ENCODE assay signal across 19 cellular contexts in the genomic region with DNA sequence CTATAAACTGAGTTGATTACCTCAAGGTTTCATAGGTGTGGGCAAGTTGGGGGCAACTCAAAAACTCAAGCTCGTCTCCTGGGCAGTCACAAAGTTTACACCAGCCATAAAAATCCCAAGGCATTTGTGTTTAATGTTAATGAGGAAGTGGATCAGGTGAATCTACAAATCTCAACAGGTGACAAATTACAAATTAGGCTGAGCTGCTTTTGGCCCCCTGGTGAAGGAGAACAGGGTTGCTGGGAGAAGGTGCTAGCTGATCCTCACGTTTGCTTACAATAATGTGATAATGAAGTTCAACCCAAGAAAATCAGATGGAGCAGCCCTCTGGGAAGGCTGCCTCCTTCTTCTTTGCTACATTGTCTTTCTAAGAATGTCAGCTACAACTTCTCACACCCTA.
A peak's percentile ranks its signal among the peaks of the same experiment; 100 is the strongest.
DNase-seq lines count a peak whose midpoint lies in the region; ATAC-seq, FAIRE-seq and TF ChIP-seq lines count a peak whose summit lies in the region.
"Had no signal": no experiment of that assay in that cellular context is flagged by ENCODE, and none has a peak within 500 bp of the region (broad histone marks: within the 10 kb centered on the region; RNA-seq: fewer than 3 reads in every experiment).

No MANE protein-coding gene starts in this region.

- no peak for FAIRE-seq in pancreas (lab: Jason Lieb, UNC)
- FAIRE-seq: A549, GM19239, H1 had no signal

- H3K4me1 ChIP-seq in hepatocyte (ENCODE audit: insufficient read depth) (peaks cover 6% of the 10 kb centered on the region), pancreas (peaks cover 5 to 14% (median 11%) of the 10 kb centered on the region in 3 donors), transverse colon (peaks cover 0 to 5% (median 2%) of the 10 kb centered on the region in 4 donors)
- H3K4me1 ChIP-seq: A549 had no signal

- CTCF ChIA-PET in activated CD4-positive, alpha-beta T cell treated with anti-CD3 and anti-CD28 coated beads for 36 hours (lab: Charles Lee) = interaction anchor here (0.7 to 2.0 kb wide), 2 partner anchors 19 to 159 kb away, joined by 3 to 4 read pairs; no protein-coding TSS in a partner anchor

- in situ Hi-C loops in transverse colon (cut with MboI; ENCODE audit: low pct_ligation_motif_present in 1 of 4, low pct_unique_long_range_greater_than_20kb in 1 of 4, low sequenced_read_pairs in 3 of 4) = no loop called here

- intact Hi-C loops in pancreas (cut with DNase I) (no loop called here), transverse colon (cut with DNase I; ENCODE audit: low total_unique reads) (no loop called here), Right ventricle myocardium inferior (cut with DNase I) (no loop called here)
- intact Hi-C loops in activated CD4-positive, alpha-beta T cell treated with anti-CD3 and anti-CD28 coated beads for 36 hours (cut with DNase I, micrococcal nuclease) = no loop called here

- ATAC-seq in pancreas (peak; percentile 36 to 51 (median 44)), Right ventricle myocardium inferior (no peak)
- ATAC-seq in activated CD4-positive, alpha-beta T cell treated with anti-CD3 and anti-CD28 coated beads for 36 hours = no peak
- ATAC-seq: A549, GM12878 had no signal

- no peak for TF ChIP-seq EP300 in transverse colon (IDR thresholded peaks at IDR 0.05; ENCODE audit: low read depth)

- H3K4me3 ChIP-seq in hepatocyte = no peak overlapping the region
- no peak overlapping the region for H3K4me3 ChIP-seq in pancreas
- H3K4me3 ChIP-seq in transverse colon = no peak overlapping the region
- H3K4me3 ChIP-seq: A549, GM12878 had no signal

- no peak for TF ChIP-seq POLR2A in transverse colon (IDR thresholded peaks at IDR 0.05)

- DNase-seq in NCI-H146 (lab: John Stamatoyannopoulos, UW) = peak; percentile 14
- no peak for DNase-seq in NCI-H146 treated with DMSO at 0.1 percent for 48 hours (lab: John Stamatoyannopoulos, UW; ENCODE audit: unreplicated experiment)
- no peak for DNase-seq in hepatocyte (ENCODE audit: low spot score)
- DNase-seq in pancreas = peak in 1 of 6 donors; percentile 5
- no peak for DNase-seq in transverse colon
- no peak for DNase-seq in Right ventricle myocardium inferior (ENCODE audit: missing footprints)
- DNase-seq in activated CD4-positive, alpha-beta T cell treated with anti-CD3 and anti-CD28 coated beads for 36 hours = no peak
- DNase-seq in GM03348 (ENCODE audit: low spot score) = no peak
- DNase-seq: AML-193; CD4-positive, alpha-beta T cell; DMS79 treated with DMSO at 0.1 percent for 48 hours; GF-D8; H9 had no signal

- no peaks in the 10 kb centered on the region for H3K4me1 Mint-ChIP-seq in activated CD4-positive, alpha-beta T cell treated with anti-CD3 and anti-CD28 coated beads for 36 hours

- H3K27me3 ChIP-seq in hepatocyte (no peaks in the 10 kb centered on the region), pancreas (no peaks in the 10 kb centered on the region), transverse colon (no peaks in the 10 kb centered on the region)

- H3K4me3 Mint-ChIP-seq in activated CD4-positive, alpha-beta T cell treated with anti-CD3 and anti-CD28 coated beads for 36 hours = no peak overlapping the region
- H3K4me3 Mint-ChIP-seq: CD4-positive, alpha-beta T cell; H9 had no signal

- TF ChIP-seq CTCF in hepatocyte (IDR thresholded peaks at IDR 0.05; ENCODE audit: poor library complexity) (no peak), pancreas (IDR thresholded peaks at IDR 0.05) (no peak), transverse colon (IDR thresholded peaks at IDR 0.05) (no peak)

- no peaks in the 10 kb centered on the region for H4K20me1 ChIP-seq in hepatocyte (ENCODE audit: insufficient read depth, poor library complexity, severe bottlenecking)

- no peaks in the 10 kb centered on the region for H3K36me3 Mint-ChIP-seq in activated CD4-positive, alpha-beta T cell treated with anti-CD3 and anti-CD28 coated beads for 36 hours (ENCODE audit: low read depth)

- H3K9me3 ChIP-seq in hepatocyte (ENCODE audit: low read depth) (no peaks in the 10 kb centered on the region), pancreas (no peaks in the 10 kb centered on the region), transverse colon (no peaks in the 10 kb centered on the region)
- H3K9me3 ChIP-seq: A549 had no signal

- POLR2A ChIA-PET in activated CD4-positive, alpha-beta T cell treated with anti-CD3 and anti-CD28 coated beads for 36 hours (lab: Charles Lee) = interaction anchor here (0.8 kb wide), 1 partner anchor 8 kb away, joined by 4 read pairs; no protein-coding TSS in a partner anchor

- no peaks in the 10 kb centered on the region for H3K9me3 Mint-ChIP-seq in activated CD4-positive, alpha-beta T cell treated with anti-CD3 and anti-CD28 coated beads for 36 hours (ENCODE audit: low read depth)
- H3K9me3 Mint-ChIP-seq: CD4-positive, alpha-beta T cell; H9 had no signal

- WGBS in hepatocyte (ENCODE audit: low lambda C conversion rate, missing lambda C conversion rate) = 44% methylated on average over 2 of the region's 2 CpGs
- WGBS in pancreas, 2 donors = 10 to 13% methylated on average over 2 of the region's 2 CpGs
- WGBS in transverse colon (ENCODE audit: low coverage in 1 of 2), 2 donors = 59 to 80% methylated on average over 1 to 2 of the region's 2 CpGs

- H3K4me2 ChIP-seq in hepatocyte = peak overlapping the region; percentile 33
- H3K4me2 ChIP-seq: A549 had no signal

- no peaks in the 10 kb centered on the region for H3K79me2 ChIP-seq in hepatocyte

- H3K9me2 ChIP-seq in hepatocyte (replicated peaks; ENCODE audit: insufficient read depth) = no peaks in the 10 kb centered on the region

- H3K27ac Mint-ChIP-seq in activated CD4-positive, alpha-beta T cell treated with anti-CD3 and anti-CD28 coated beads for 36 hours = no peak overlapping the region
- H3K27ac Mint-ChIP-seq: CD4-positive, alpha-beta T cell; H9 had no signal

- H3K27ac ChIP-seq in hepatocyte (peak overlapping the region; percentile 73), pancreas (peak overlapping the region; percentile 7 to 51 (median 10)), transverse colon (peak overlapping the region in 3 of 4 donors; percentile 1 to 42 (median 36))
- H3K27ac ChIP-seq: 22Rv1, A549, C4-2B had no signal

- H3K27me3 Mint-ChIP-seq in activated CD4-positive, alpha-beta T cell treated with anti-CD3 and anti-CD28 coated beads for 36 hours = peaks cover 2% of the 10 kb centered on the region

- H2AFZ ChIP-seq in hepatocyte = no peak overlapping the region

- H3K36me3 ChIP-seq in hepatocyte (replicated peaks; ENCODE audit: insufficient read depth, low read depth) = no peaks in the 10 kb centered on the region
- no peaks in the 10 kb centered on the region for H3K36me3 ChIP-seq in pancreas
- H3K36me3 ChIP-seq in transverse colon = no peaks in the 10 kb centered on the region

Comparison
In these comparisons a context has a peak if more than half of its experiments do, and no peak if none do; other contexts are left out.
1. H3K27ac ChIP-seq: peak in every context shown above with its lines; median percentile 73 in hepatocyte; 36 in transverse colon; 10 in pancreas.
2. ATAC-seq: peak in pancreas (4 of 4); none in Right ventricle myocardium inferior (single experiment) and activated CD4-positive, alpha-beta T cell treated with anti-CD3 and anti-CD28 coated beads for 36 hours (single experiment).